In the genomic region with DNA sequence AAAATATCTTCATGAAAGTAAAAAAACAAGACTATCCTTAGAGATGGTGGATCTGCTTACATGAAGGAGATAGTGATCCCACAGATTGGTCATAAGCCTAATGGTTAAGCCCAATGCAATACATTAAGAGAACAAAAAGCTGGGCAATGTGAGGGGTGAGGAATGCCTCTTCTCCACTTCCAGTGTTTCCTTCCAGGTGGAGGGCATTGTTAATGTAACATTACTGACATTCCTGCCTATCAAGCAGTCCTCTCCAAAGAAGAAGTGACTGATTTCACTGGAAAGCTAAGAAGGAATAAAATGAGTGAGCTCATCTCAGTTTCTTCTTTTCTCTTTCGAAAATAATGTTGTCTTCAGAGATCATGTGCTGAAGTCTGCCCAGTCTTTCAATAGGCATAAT, we compare ENCODE assay signal across 14 cellular contexts.
DNase-seq lines count a peak whose midpoint lies in the region; ATAC-seq and TF ChIP-seq lines count a peak whose summit lies in the region.
"Had no signal": no experiment of that assay in that cellular context is flagged by ENCODE, and none has a peak within 500 bp of the region (broad histone marks: within the 10 kb centered on the region; RNA-seq: fewer than 3 reads in every experiment).

No MANE protein-coding gene starts in this region.

- H3K9me3 Mint-ChIP-seq in WTC11 (no peaks in the 10 kb centered on the region), nephron (no peaks in the 10 kb centered on the region), immature natural killer cell (peaks cover 0 to 4% (median 0%) of the 10 kb centered on the region in 6 donors)
- H3K9me3 Mint-ChIP-seq: H9 had no signal

- H3K27ac Mint-ChIP-seq in WTC11: peak overlapping the region; percentile 30; the same call in 1 of the 2 replicates
- peak overlapping the region; percentile 91 to 96 (median 95) for H3K27ac Mint-ChIP-seq in nephron
- no peak overlapping the region for H3K27ac Mint-ChIP-seq in immature natural killer cell
- H3K27ac Mint-ChIP-seq: CD4-positive, alpha-beta memory T cell had no signal

- DNase-seq in WTC11 (ENCODE audit: low spot score): no peak
- DNase-seq in iPS DF 19.7 (ENCODE audit: low read depth, low spot score): peak; percentile 60
- no peak for DNase-seq in DMS53 treated with DMSO at 0.1 percent for 48 hours (lab: John Stamatoyannopoulos, UW; ENCODE audit: unreplicated experiment)
- DNase-seq in immature natural killer cell: no peak
- DNase-seq in activated CD4-positive, alpha-beta T cell treated with anti-CD3 and anti-CD28 coated beads for 4 hours: no peak
- DNase-seq: C1 segment of cervical spinal cord; Calu3; CD4-positive, alpha-beta memory T cell; COR-L47; DMS53; DND-41; H9 had no signal

- ATAC-seq in WTC11: peak; percentile 75
- no peak for ATAC-seq in GM21381 (IDR thresholded peaks at IDR 0.05; ENCODE audit: unreplicated experiment)

- POLR2A ChIA-PET in WTC11 (lab: Charles Lee): no interaction called here

- CTCF ChIA-PET in WTC11 (lab: Charles Lee): interaction anchor here (0.8 to 1.2 kb wide), 5 partner anchors 49 to 245 kb away, joined by 3 to 8 read pairs (median 3); no protein-coding TSS in a partner anchor

- TF ChIP-seq CTCF in WTC11 (IDR thresholded peaks at IDR 0.05) (no peak), nephron (IDR thresholded peaks at IDR 0.05; ENCODE audit: unreplicated experiment in 3 of 3) (no peak)

- H3K36me3 Mint-ChIP-seq in WTC11 (no peaks in the 10 kb centered on the region), nephron (ENCODE audit: low read depth) (no peaks in the 10 kb centered on the region), immature natural killer cell (no peaks in the 10 kb centered on the region)
- H3K36me3 Mint-ChIP-seq: CD4-positive, alpha-beta memory T cell had no signal

- H3K27me3 Mint-ChIP-seq in WTC11 (ENCODE audit: low read depth) (no peaks in the 10 kb centered on the region; the same call in 1 of the 2 replicates), nephron (ENCODE audit: low read depth) (peaks cover 4% of the 10 kb centered on the region), immature natural killer cell (ENCODE audit: low read depth in 3 of 3) (no peaks in the 10 kb centered on the region)

- H3K4me3 Mint-ChIP-seq in WTC11: no peak overlapping the region
- H3K4me3 Mint-ChIP-seq in nephron: no peak overlapping the region
- no peak overlapping the region for H3K4me3 Mint-ChIP-seq in immature natural killer cell
- H3K4me3 Mint-ChIP-seq: CD4-positive, alpha-beta memory T cell; H9 had no signal

- H3K4me1 Mint-ChIP-seq in WTC11: peaks cover 39% of the 10 kb centered on the region
- H3K4me1 Mint-ChIP-seq in nephron: peaks cover 23% of the 10 kb centered on the region
- no peaks in the 10 kb centered on the region for H3K4me1 Mint-ChIP-seq in immature natural killer cell
- H3K4me1 Mint-ChIP-seq: CD4-positive, alpha-beta memory T cell had no signal

TF ChIP-seq in WTC11, 78 proteins besides CTCF, POLR2A, EP300 and RAD21:
- TF ChIP-seq MXD4 (CRISPR knock-in tag; IDR thresholded peaks at IDR 0.05; ENCODE audit: borderline replicate concordance): no peak
- 0 out of 2 replicates have a peak, but pooled peaks have one; percentile 28 for TF ChIP-seq TEAD4 (CRISPR knock-in tag; IDR thresholded peaks at IDR 0.05)
- TF ChIP-seq, protein P1, sequence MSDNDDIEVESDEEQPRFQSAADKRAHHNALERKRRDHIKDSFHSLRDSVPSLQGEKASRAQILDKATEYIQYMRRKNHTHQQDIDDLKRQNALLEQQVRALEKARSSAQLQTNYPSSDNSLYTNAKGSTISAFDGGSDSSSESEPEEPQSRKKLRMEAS (CRISPR knock-in tag; IDR thresholded peaks at IDR 0.05): no peak
- no peak for TF ChIP-seq TEAD1 (CRISPR knock-in tag; IDR thresholded peaks at IDR 0.05)
TF ChIP-seq in WTC11: peak in this region for 1.

Comparison
In these comparisons a context has a peak if more than half of its experiments do, and no peak if none do; other contexts are left out.
1. H3K27ac Mint-ChIP-seq: peak in WTC11 (single experiment) and nephron (3 of 3); none in immature natural killer cell (0 of 6).